1 cellular context compared by ENCODE assay signal in genomic region chr11:9002920-9003572, GRCh38.
TF ChIP-seq lines count a peak whose summit lies in the region.

No MANE protein-coding gene starts in this region.

TF ChIP-seq in GM12878, 131 proteins besides CTCF, POLR2A, EP300 and RAD21:
- TF ChIP-seq, protein P1, sequence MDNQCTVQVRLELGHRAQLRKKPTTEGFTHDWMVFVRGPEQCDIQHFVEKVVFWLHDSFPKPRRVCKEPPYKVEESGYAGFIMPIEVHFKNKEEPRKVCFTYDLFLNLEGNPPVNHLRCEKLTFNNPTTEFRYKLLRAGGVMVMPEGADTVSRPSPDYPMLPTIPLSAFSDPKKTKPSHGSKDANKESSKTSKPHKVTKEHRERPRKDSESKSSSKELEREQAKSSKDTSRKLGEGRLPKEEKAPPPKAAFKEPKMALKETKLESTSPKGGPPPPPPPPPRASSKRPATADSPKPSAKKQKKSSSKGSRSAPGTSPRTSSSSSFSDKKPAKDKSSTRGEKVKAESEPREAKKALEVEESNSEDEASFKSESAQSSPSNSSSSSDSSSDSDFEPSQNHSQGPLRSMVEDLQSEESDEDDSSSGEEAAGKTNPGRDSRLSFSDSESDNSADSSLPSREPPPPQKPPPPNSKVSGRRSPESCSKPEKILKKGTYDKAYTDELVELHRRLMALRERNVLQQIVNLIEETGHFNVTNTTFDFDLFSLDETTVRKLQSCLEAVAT (IDR thresholded peaks at IDR 0.05), result no peak
- TF ChIP-seq, protein P2, sequence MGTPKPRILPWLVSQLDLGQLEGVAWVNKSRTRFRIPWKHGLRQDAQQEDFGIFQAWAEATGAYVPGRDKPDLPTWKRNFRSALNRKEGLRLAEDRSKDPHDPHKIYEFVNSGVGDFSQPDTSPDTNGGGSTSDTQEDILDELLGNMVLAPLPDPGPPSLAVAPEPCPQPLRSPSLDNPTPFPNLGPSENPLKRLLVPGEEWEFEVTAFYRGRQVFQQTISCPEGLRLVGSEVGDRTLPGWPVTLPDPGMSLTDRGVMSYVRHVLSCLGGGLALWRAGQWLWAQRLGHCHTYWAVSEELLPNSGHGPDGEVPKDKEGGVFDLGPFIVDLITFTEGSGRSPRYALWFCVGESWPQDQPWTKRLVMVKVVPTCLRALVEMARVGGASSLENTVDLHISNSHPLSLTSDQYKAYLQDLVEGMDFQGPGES (IDR thresholded peaks at IDR 0.05), result no peak
